ENCODE assay signal across 22 cellular contexts in the genomic region with DNA sequence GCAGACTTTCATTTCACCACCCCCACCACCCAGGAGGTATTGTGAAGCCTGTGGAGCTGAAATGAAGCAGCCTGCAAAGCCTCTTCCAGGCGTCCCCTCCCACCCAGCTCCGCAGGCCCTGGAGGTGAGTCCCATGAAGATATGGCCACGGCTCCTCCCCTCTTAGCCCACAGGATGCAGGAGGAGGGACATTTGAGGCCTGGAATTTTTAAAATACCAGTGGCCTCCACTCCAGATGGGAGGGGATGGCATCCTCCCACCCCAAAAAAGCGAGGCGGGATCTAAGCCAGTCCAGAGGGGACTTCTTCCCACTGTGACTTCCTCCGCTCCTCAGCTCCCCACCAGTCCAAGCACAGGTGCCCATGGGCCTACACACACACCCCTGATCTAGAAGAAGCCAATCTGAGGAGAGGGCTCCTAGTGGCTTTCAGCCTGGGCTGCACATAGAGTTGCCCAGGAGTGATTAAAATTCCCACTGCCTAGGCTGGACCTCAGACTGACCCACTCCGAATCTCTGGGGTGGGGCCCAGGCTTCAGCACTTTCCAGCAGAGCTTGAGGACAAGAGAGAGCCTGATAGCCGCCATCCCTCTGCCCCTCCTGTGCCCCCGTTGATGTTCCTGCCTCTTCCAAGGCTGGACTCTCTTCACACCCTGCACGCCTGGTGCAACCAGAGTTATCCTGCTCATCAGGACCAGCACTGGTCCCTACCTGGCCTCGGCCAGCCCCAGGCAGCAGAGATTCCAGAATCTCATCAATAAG.
DNase-seq lines count a peak whose midpoint lies in the region; ATAC-seq and TF ChIP-seq lines count a peak whose summit lies in the region.
"Had no signal": no experiment of that assay in that cellular context is flagged by ENCODE, and none has a peak within 500 bp of the region (broad histone marks: within the 10 kb centered on the region; RNA-seq: fewer than 3 reads in every experiment).

No MANE protein-coding gene starts in this region.

- no peaks in the 10 kb centered on the region for H4K20me1 ChIP-seq in MM.1S (ENCODE audit: insufficient read depth, low read length)

- no peak for TF ChIP-seq POLR2A in prostate gland (IDR thresholded peaks at IDR 0.05)

- H3K4me1 Mint-ChIP-seq in WTC11 (no peaks in the 10 kb centered on the region), progenitor cell of endocrine pancreas (ENCODE audit: low read depth) (peaks cover 10% of the 10 kb centered on the region)

- no peaks in the 10 kb centered on the region for H3K27me3 Mint-ChIP-seq in WTC11 (ENCODE audit: low read depth)
- peaks cover under 1% of the 10 kb centered on the region for H3K27me3 Mint-ChIP-seq in progenitor cell of endocrine pancreas
- H3K27me3 Mint-ChIP-seq: activated CD4-positive, alpha-beta T cell treated with anti-CD3 and anti-CD28 coated beads, Interleukin-2, amount 10 ng/mL, durations not matched to agents 24 days and 14 days; activated naive CD4-positive, alpha-beta T cell treated with anti-CD3 and anti-CD28 coated beads, Interleukin-2, amount 50 U/mL, for 24 hours; stimulated activated memory B cell treated with anti-CD40 and anti-IgM and Interleukin-4, amounts not matched to agents 10 μg/mL and 1 μg/mL and 100 μg/mL, for 72 hours had no signal

- H3K9me3 ChIP-seq in MM.1S (replicated peaks; ENCODE audit: insufficient read depth, low read length) = no peaks in the 10 kb centered on the region
- no peaks in the 10 kb centered on the region for H3K9me3 ChIP-seq in prostate gland
- H3K9me3 ChIP-seq: body of pancreas, MG63 had no signal

- no peaks in the 10 kb centered on the region for H3F3A ChIP-seq in MM.1S (ENCODE audit: insufficient read depth, low read length)

- H3K27me3 ChIP-seq in MM.1S (replicated peaks; ENCODE audit: insufficient read depth, low read length) = no peaks in the 10 kb centered on the region
- H3K27me3 ChIP-seq in prostate gland (replicated peaks; ENCODE audit: insufficient read depth) = no peaks in the 10 kb centered on the region
- H3K27me3 ChIP-seq: body of pancreas, MG63 had no signal

- H3K4me1 ChIP-seq in MM.1S (ENCODE audit: low read length) = no peaks in the 10 kb centered on the region
- no peaks in the 10 kb centered on the region for H3K4me1 ChIP-seq in prostate gland (replicated peaks)

- intact Hi-C loops in prostate gland (cut with DNase I) = no loop called here

- H3K4me3 Mint-ChIP-seq in WTC11 = no peak overlapping the region
- no peak overlapping the region for H3K4me3 Mint-ChIP-seq in progenitor cell of endocrine pancreas (ENCODE audit: low read depth)
- H3K4me3 Mint-ChIP-seq: activated CD4-positive, alpha-beta T cell treated with anti-CD3 and anti-CD28 coated beads, Interleukin-2, amount 10 ng/mL, durations not matched to agents 24 days and 14 days; activated naive CD4-positive, alpha-beta T cell treated with anti-CD3 and anti-CD28 coated beads, Interleukin-2, amount 50 U/mL, for 24 hours; CD8-positive, alpha-beta memory T cell; natural killer cell treated with Interleukin-12 subunit alpha and Interleukin-12 subunit beta and Interleukin-15 and Interleukin-18, amount 100 ng/mL, for 72 hours; stimulated activated memory B cell treated with anti-CD40 and anti-IgM and Interleukin-4, amounts not matched to agents 10 μg/mL and 1 μg/mL and 100 μg/mL, for 72 hours had no signal

- no peak overlapping the region for H3K4me2 ChIP-seq in MM.1S (ENCODE audit: low read depth, low read length)

- H3K36me3 ChIP-seq in MM.1S (replicated peaks; ENCODE audit: insufficient read depth, low read length) (no peaks in the 10 kb centered on the region), prostate gland (no peaks in the 10 kb centered on the region)
- H3K36me3 ChIP-seq: MG63 had no signal

- H3K4me3 ChIP-seq in AG10803 (ENCODE audit: low read length) (no peak overlapping the region), MM.1S (ENCODE audit: low read length) (no peak overlapping the region), prostate gland (no peak overlapping the region)
- H3K4me3 ChIP-seq: body of pancreas, MG63 had no signal

- H3K79me2 ChIP-seq in MM.1S (ENCODE audit: low read length) = no peaks in the 10 kb centered on the region

- no peak overlapping the region for H3K9ac ChIP-seq in MM.1S (ENCODE audit: low read length)

- no peak overlapping the region for H3K27ac Mint-ChIP-seq in WTC11
- no peak overlapping the region for H3K27ac Mint-ChIP-seq in progenitor cell of endocrine pancreas
- H3K27ac Mint-ChIP-seq: activated CD4-positive, alpha-beta T cell treated with anti-CD3 and anti-CD28 coated beads, Interleukin-2, amount 10 ng/mL, durations not matched to agents 24 days and 14 days; activated naive CD4-positive, alpha-beta T cell treated with anti-CD3 and anti-CD28 coated beads, Interleukin-2, amount 50 U/mL, for 24 hours; natural killer cell treated with Interleukin-12 subunit alpha and Interleukin-12 subunit beta and Interleukin-15 and Interleukin-18, amount 100 ng/mL, for 72 hours; stimulated activated memory B cell treated with anti-CD40 and anti-IgM and Interleukin-4, amounts not matched to agents 10 μg/mL and 1 μg/mL and 100 μg/mL, for 72 hours had no signal

- POLR2A ChIA-PET in WTC11 (lab: Charles Lee) = no interaction called here

- H3K27ac ChIP-seq in MM.1S (ENCODE audit: low read length) (no peak overlapping the region), prostate gland (no peak overlapping the region)
- H3K27ac ChIP-seq: body of pancreas, epithelial cell of prostate had no signal

- DNase-seq in AG10803 (ENCODE audit: low read depth) (peak; percentile 36), WTC11 (ENCODE audit: low spot score) (no peak), left lobe of liver (ENCODE audit: low spot score) (peak; percentile 37), progenitor cell of endocrine pancreas (ENCODE audit: low spot score, unreplicated experiment) (peak; percentile 5), MM.1S (no peak), prostate gland (ENCODE audit: low spot score) (no peak), AML-193 (lab: John Stamatoyannopoulos, UW) (no peak), hippocampal formation (lab: John Stamatoyannopoulos, UW) (no peak)
- DNase-seq: activated CD4-positive, alpha-beta T cell treated with anti-CD3 and anti-CD28 coated beads, Interleukin-2, amount 10 ng/mL, durations not matched to agents 24 days and 14 days; activated T-cell treated with anti-CD3 and anti-CD28 coated beads, Interleukin-2, amount 50 U/mL, for 1 hour; body of pancreas; CD8-positive, alpha-beta memory T cell; DMS79 treated with DMSO at 0.1 percent for 48 hours; left ventricle myocardium superior; MG63; NCI-H226; RPMI8226; SW 1271 had no signal

- CTCF ChIA-PET in WTC11 (lab: Charles Lee) = interaction anchor here (0.9 to 2.6 kb wide), 5 partner anchors 10 to 209 kb away, joined by 3 to 17 read pairs (median 4); no protein-coding TSS in a partner anchor

- no peaks in the 10 kb centered on the region for H3K9me3 Mint-ChIP-seq in WTC11
- no peaks in the 10 kb centered on the region for H3K9me3 Mint-ChIP-seq in progenitor cell of endocrine pancreas (ENCODE audit: low read depth)
- H3K9me3 Mint-ChIP-seq: activated CD4-positive, alpha-beta T cell treated with anti-CD3 and anti-CD28 coated beads, Interleukin-2, amount 10 ng/mL, durations not matched to agents 24 days and 14 days; activated naive CD4-positive, alpha-beta T cell treated with anti-CD3 and anti-CD28 coated beads, Interleukin-2, amount 50 U/mL, for 24 hours; CD8-positive, alpha-beta memory T cell; natural killer cell treated with Interleukin-12 subunit alpha and Interleukin-12 subunit beta and Interleukin-15 and Interleukin-18, amount 100 ng/mL, for 72 hours; stimulated activated memory B cell treated with anti-CD40 and anti-IgM and Interleukin-4, amounts not matched to agents 10 μg/mL and 1 μg/mL and 100 μg/mL, for 72 hours had no signal

- ATAC-seq in WTC11 = peak; percentile 70
- ATAC-seq in left lobe of liver = no peak
- ATAC-seq: body of pancreas; left ventricle myocardium superior; natural killer cell treated with Interleukin-12 subunit alpha and Interleukin-12 subunit beta and Interleukin-15 and Interleukin-18, amount 100 ng/mL, for 72 hours; stimulated activated memory B cell treated with anti-CD40 and anti-IgM and Interleukin-4, amounts not matched to agents 10 μg/mL and 1 μg/mL and 100 μg/mL, for 72 hours had no signal

- no peak for TF ChIP-seq CTCF in AG10803 (conservative IDR thresholded peaks at IDR 0.05; ENCODE audit: low read length)
- TF ChIP-seq CTCF in WTC11 (IDR thresholded peaks at IDR 0.05) = no peak
- TF ChIP-seq CTCF in progenitor cell of endocrine pancreas (IDR thresholded peaks at IDR 0.05; ENCODE audit: unreplicated experiment) = no peak
- no peak for TF ChIP-seq CTCF in MM.1S (IDR thresholded peaks at IDR 0.05; ENCODE audit: low read length)
- no peak for TF ChIP-seq CTCF in prostate gland (IDR thresholded peaks at IDR 0.05)

- H2AFZ ChIP-seq in MM.1S (ENCODE audit: low read length) = no peak overlapping the region

- WGBS in prostate gland = 55% methylated on average over 11 of the region's 11 CpGs

- no peaks in the 10 kb centered on the region for H3K9me2 ChIP-seq in MM.1S (replicated peaks; ENCODE audit: insufficient read depth, low read length)

- H3K36me3 Mint-ChIP-seq in WTC11 = no peaks in the 10 kb centered on the region
- H3K36me3 Mint-ChIP-seq in progenitor cell of endocrine pancreas (ENCODE audit: insufficient read depth) = no peaks in the 10 kb centered on the region
- H3K36me3 Mint-ChIP-seq: activated naive CD4-positive, alpha-beta T cell treated with anti-CD3 and anti-CD28 coated beads, Interleukin-2, amount 50 U/mL, for 24 hours; CD8-positive, alpha-beta memory T cell; natural killer cell treated with Interleukin-12 subunit alpha and Interleukin-12 subunit beta and Interleukin-15 and Interleukin-18, amount 100 ng/mL, for 72 hours; stimulated activated memory B cell treated with anti-CD40 and anti-IgM and Interleukin-4, amounts not matched to agents 10 μg/mL and 1 μg/mL and 100 μg/mL, for 72 hours had no signal

TF ChIP-seq in WTC11, 78 proteins besides CTCF, POLR2A, EP300 and RAD21:
- TF ChIP-seq, protein P1, sequence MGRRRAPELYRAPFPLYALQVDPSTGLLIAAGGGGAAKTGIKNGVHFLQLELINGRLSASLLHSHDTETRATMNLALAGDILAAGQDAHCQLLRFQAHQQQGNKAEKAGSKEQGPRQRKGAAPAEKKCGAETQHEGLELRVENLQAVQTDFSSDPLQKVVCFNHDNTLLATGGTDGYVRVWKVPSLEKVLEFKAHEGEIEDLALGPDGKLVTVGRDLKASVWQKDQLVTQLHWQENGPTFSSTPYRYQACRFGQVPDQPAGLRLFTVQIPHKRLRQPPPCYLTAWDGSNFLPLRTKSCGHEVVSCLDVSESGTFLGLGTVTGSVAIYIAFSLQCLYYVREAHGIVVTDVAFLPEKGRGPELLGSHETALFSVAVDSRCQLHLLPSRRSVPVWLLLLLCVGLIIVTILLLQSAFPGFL (CRISPR knock-in tag; IDR thresholded peaks at IDR 0.05; ENCODE audit: borderline replicate concordance) = no peak
- TF ChIP-seq JAZF1 (CRISPR knock-in tag; IDR thresholded peaks at IDR 0.05) (no peak), TCF7 (CRISPR knock-in tag; IDR thresholded peaks at IDR 0.05; ENCODE audit: low read depth) (no peak)

Comparison
In these comparisons a context has a peak if more than half of its experiments do, and no peak if none do; other contexts are left out.
1. DNase-seq: peak in AG10803 (single experiment), left lobe of liver (single experiment) and progenitor cell of endocrine pancreas (single experiment); none in WTC11 (single experiment), MM.1S (single experiment), prostate gland (single experiment), AML-193 (0 of 2) and hippocampal formation (0 of 2).